Comparison of ENCODE assay signal across 2 cellular contexts in the genomic region with DNA sequence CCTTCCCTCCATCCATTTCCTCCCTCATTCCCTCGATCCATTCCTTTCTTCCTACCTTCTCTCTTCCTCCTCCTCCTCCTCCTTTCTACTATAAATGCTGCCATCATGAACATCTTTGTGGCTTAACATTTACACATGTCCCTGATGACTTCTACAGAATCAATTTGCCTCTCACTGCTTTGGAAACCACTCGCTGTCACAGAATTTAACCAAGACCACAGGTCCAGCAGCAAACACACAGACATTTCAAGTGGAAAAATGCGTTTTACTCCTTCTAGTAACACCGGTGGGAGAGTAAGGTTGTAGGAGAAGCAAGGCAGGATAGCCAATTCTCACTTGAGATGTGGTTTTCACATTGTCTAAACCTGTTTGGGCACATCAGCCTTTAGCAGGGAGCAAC.
TF ChIP-seq lines count a peak whose summit lies in the region.

No MANE protein-coding gene starts in this region.

TF ChIP-seq in GM23338, 12 proteins besides CTCF, POLR2A, EP300 and RAD21 (continued from another document):
- TF ChIP-seq EZH2 (IDR thresholded peaks at IDR 0.05; ENCODE audit: low read depth, unreplicated experiment), result no peak
- TF ChIP-seq POLR2AphosphoS5 (IDR thresholded peaks at IDR 0.05; ENCODE audit: low read depth), result no peak

TF ChIP-seq in H1, 55 proteins besides CTCF, POLR2A, EP300 and RAD21 (continued from another document):
- TF ChIP-seq CHD1 (IDR thresholded peaks at IDR 0.05; ENCODE audit: low read depth, low read length) (no peak), SP4 (IDR thresholded peaks at IDR 0.05; ENCODE audit: low read length) (no peak), TEAD4 (IDR thresholded peaks at IDR 0.05; ENCODE audit: low read depth, low read length) (no peak)
